Comparison of ENCODE assay signal across 15 cellular contexts in the genomic region with DNA sequence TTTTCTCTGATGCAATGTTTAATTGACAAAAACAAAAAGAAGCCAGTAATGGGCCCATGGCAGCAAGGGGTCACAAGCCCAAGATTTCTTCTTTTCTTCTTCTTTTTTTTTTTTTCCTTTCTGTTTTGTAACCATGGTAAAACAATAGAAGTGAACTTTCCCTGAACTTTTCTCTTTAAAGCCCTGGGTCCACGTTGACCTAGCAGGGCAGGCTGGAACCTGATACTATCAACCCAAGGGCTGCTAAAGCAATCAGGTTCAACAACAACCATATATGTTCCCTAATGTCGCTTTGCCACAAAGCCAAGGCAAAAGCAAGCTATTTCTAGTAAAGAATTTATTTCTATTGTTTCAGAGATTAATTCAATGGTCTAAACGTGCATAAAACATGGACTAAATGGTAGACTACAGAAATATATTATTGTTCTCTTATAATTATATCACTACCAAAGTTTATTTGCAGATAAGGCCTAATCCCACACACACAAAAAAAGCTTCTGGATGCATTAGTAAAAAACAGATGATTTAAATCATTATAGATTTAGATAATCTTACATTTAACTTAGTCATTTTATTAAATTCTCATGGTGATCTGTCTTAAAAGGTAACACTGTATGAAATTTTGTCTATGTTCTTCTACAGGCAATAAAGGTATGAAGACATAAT.
A peak's percentile ranks its signal among the peaks of the same experiment; 100 is the strongest.
DNase-seq lines count a peak whose midpoint lies in the region; ATAC-seq and TF ChIP-seq lines count a peak whose summit lies in the region.
"Had no signal": no experiment of that assay in that cellular context is flagged by ENCODE, and none has a peak within 500 bp of the region (broad histone marks: within the 10 kb centered on the region; RNA-seq: fewer than 3 reads in every experiment).

No MANE protein-coding gene starts in this region.

- no peak overlapping the region for H3K14ac ChIP-seq in neuronal stem cell (ENCODE audit: low read length)

- H3K9me3 ChIP-seq in HEK293 (ENCODE audit: control insufficient read depth, insufficient read depth, low read depth, low read length), result no peaks in the 10 kb centered on the region
- no peaks in the 10 kb centered on the region for H3K9me3 ChIP-seq in endodermal cell (ENCODE audit: control insufficient read depth, low read length)
- no peaks in the 10 kb centered on the region for H3K9me3 ChIP-seq in neuronal stem cell (replicated peaks in 1 of 2; ENCODE audit: control insufficient read depth in 2 of 2, insufficient read depth in 1 of 2, low read depth in 1 of 2, low read length in 2 of 2)
- H3K9me3 ChIP-seq in CD8-positive, alpha-beta memory T cell (ENCODE audit: low read length), result no peaks in the 10 kb centered on the region
- H3K9me3 ChIP-seq in left lung, result no peaks in the 10 kb centered on the region
- H3K9me3 ChIP-seq: psoas muscle had no signal

- CTCF ChIA-PET in HEK293 (lab: Yijun Ruan, JAX), result no interaction called here
- CTCF ChIA-PET in CD8-positive, alpha-beta memory T cell (lab: Charles Lee), result no interaction called here

- no peak overlapping the region for H3K23ac ChIP-seq in neuronal stem cell (ENCODE audit: low read depth, low read length, poor library complexity)

- no peak overlapping the region for H2BK120ac ChIP-seq in neuronal stem cell (ENCODE audit: low read depth, low read length)

- H3K4me2 ChIP-seq in neuronal stem cell (ENCODE audit: insufficient read depth, low read length, poor library complexity, severe bottlenecking), result no peak overlapping the region
- H3K4me2 ChIP-seq: KMS-11 had no signal

- H3K27me3 ChIP-seq in endodermal cell (ENCODE audit: control insufficient read depth, insufficient read depth, low read length, poor library complexity, severe bottlenecking) (peaks cover 7% of the 10 kb centered on the region), neuronal stem cell (ENCODE audit: control insufficient read depth in 3 of 3, insufficient read depth in 3 of 3, low read depth in 1 of 3, low read length in 3 of 3) (no peaks in the 10 kb centered on the region), left lung (no peaks in the 10 kb centered on the region)
- no peaks in the 10 kb centered on the region for H3K27me3 ChIP-seq in CD8-positive, alpha-beta memory T cell (ENCODE audit: insufficient read depth, low read length, poor library complexity, severe bottlenecking)

- H3K9ac ChIP-seq in endodermal cell (ENCODE audit: extremely low read depth, low read length, poor library complexity, severe bottlenecking) (no peak overlapping the region), neuronal stem cell (ENCODE audit: low read depth, low read length, poor library complexity) (no peak overlapping the region)
- H3K9ac ChIP-seq: GM23248, KMS-11 had no signal

- H3K36me3 Mint-ChIP-seq in endodermal cell (ENCODE audit: low read depth), result no peaks in the 10 kb centered on the region
- no peaks in the 10 kb centered on the region for H3K36me3 Mint-ChIP-seq in CD8-positive, alpha-beta memory T cell
- no peaks in the 10 kb centered on the region for H3K36me3 Mint-ChIP-seq in activated T-cell treated with anti-CD3 and anti-CD28 coated beads, Interleukin-2, amount 50 U/mL, for 24 hours (ENCODE audit: low read depth)
- H3K36me3 Mint-ChIP-seq: CD8-positive, alpha-beta T cell had no signal

- TF ChIP-seq CTCF in HEK293 (tag by site-specific recombination; IDR thresholded peaks at IDR 0.05) (no peak), endodermal cell (conservative IDR thresholded peaks at IDR 0.05) (no peak), left lung (IDR thresholded peaks at IDR 0.05) (no peak)

- H3K18ac ChIP-seq in neuronal stem cell (ENCODE audit: low read length), result no peak overlapping the region

- H3K4ac ChIP-seq in neuronal stem cell (ENCODE audit: low read length), result no peak overlapping the region

- H4K91ac ChIP-seq in neuronal stem cell (ENCODE audit: low read depth, low read length, poor library complexity), result no peak overlapping the region

- DNase-seq in NCI-H2171 (lab: John Stamatoyannopoulos, UW), result peak; percentile 59
- DNase-seq in endodermal cell, result peak; percentile 46
- DNase-seq in neuronal stem cell (ENCODE audit: low spot score), result peak; percentile 20
- no peak for DNase-seq in CD8-positive, alpha-beta memory T cell
- DNase-seq in activated T-cell treated with anti-CD3 and anti-CD28 coated beads, Interleukin-2, amount 50 U/mL, for 24 hours, result no peak
- no peak for DNase-seq in left lung
- DNase-seq: CD8-positive, alpha-beta T cell; cerebellar nuclear complex; GM23248; NCI-H345 had no signal

- H3K27me3 Mint-ChIP-seq in endodermal cell (ENCODE audit: insufficient read depth), result no peaks in the 10 kb centered on the region
- H3K27me3 Mint-ChIP-seq in CD8-positive, alpha-beta memory T cell, result no peaks in the 10 kb centered on the region
- no peaks in the 10 kb centered on the region for H3K27me3 Mint-ChIP-seq in activated T-cell treated with anti-CD3 and anti-CD28 coated beads, Interleukin-2, amount 50 U/mL, for 24 hours

- H2AFZ ChIP-seq in neuronal stem cell (ENCODE audit: low read length), result no peak overlapping the region
- H2AFZ ChIP-seq: GM23248 had no signal

- no peak overlapping the region for H2BK15ac ChIP-seq in neuronal stem cell (ENCODE audit: low read length)

- H4K8ac ChIP-seq in neuronal stem cell (ENCODE audit: low read depth, low read length), result no peak overlapping the region

- intact Hi-C loops in left lung (cut with DNase I), result no loop called here

- H2BK5ac ChIP-seq in neuronal stem cell (ENCODE audit: low read length), result no peak overlapping the region

- 17 to 61% methylated on average over 1 to 3 of the region's 3 CpGs for WGBS in endodermal cell (ENCODE audit: insufficient coverage in 1 of 2, insufficient read length in 1 of 2), 2 experiments
- WGBS in neuronal stem cell (ENCODE audit: extremely low coverage in 2 of 2, insufficient read length in 2 of 2, insufficient replicate concordance in 1 of 2), 2 donors, result no CpG with 5 or more reads among the region's 3 CpGs

- H3K27ac ChIP-seq in HEK293 (ENCODE audit: extremely low read depth, low read depth, low read length) (no peak overlapping the region), endodermal cell (ENCODE audit: low read depth, low read length) (peak overlapping the region; percentile 6), neuronal stem cell (replicated peaks; ENCODE audit: low read length) (no peak overlapping the region), left lung (no peak overlapping the region)
- no peak overlapping the region for H3K27ac ChIP-seq in CD8-positive, alpha-beta memory T cell (ENCODE audit: low read depth, low read length)
- H3K27ac ChIP-seq: GM23248, KMS-11, psoas muscle had no signal

- H3K4me1 ChIP-seq in HEK293 (ENCODE audit: control insufficient read depth, insufficient read depth, low read length), result no peaks in the 10 kb centered on the region; the same call in 1 of the 2 replicates
- no peaks in the 10 kb centered on the region for H3K4me1 ChIP-seq in endodermal cell (ENCODE audit: control insufficient read depth, insufficient read depth, low read length)
- peaks cover 0 to 7% of the 10 kb centered on the region in 2 donors for H3K4me1 ChIP-seq in neuronal stem cell (ENCODE audit: control insufficient read depth in 2 of 2, insufficient read depth in 1 of 2, low read depth in 1 of 2, low read length in 2 of 2)
- no peaks in the 10 kb centered on the region for H3K4me1 ChIP-seq in CD8-positive, alpha-beta memory T cell (ENCODE audit: insufficient read depth, low read length)
- peaks cover 6 to 12% of the 10 kb centered on the region in 2 donors for H3K4me1 ChIP-seq in left lung
- H3K4me1 ChIP-seq: psoas muscle had no signal

- no peak overlapping the region for H3K4me3 ChIP-seq in HEK293 (ENCODE audit: low read depth, low read length)
- no peak overlapping the region for H3K4me3 ChIP-seq in endodermal cell (ENCODE audit: low read length)
- no peak overlapping the region for H3K4me3 ChIP-seq in neuronal stem cell (ENCODE audit: low read length in 2 of 2)
- H3K4me3 ChIP-seq in CD8-positive, alpha-beta memory T cell (ENCODE audit: low read length), result no peak overlapping the region
- no peak overlapping the region for H3K4me3 ChIP-seq in left lung
- H3K4me3 ChIP-seq: GM23248, psoas muscle had no signal

- POLR2A ChIA-PET in HEK293 (lab: Yijun Ruan, JAX), result no interaction called here
- POLR2A ChIA-PET in CD8-positive, alpha-beta memory T cell (lab: Charles Lee), result no interaction called here

- H2BK12ac ChIP-seq in neuronal stem cell (ENCODE audit: low read length), result no peak overlapping the region

- H3K36me3 ChIP-seq in HEK293 (ENCODE audit: control insufficient read depth in 2 of 2, insufficient read depth in 1 of 2, low read length in 2 of 2), result no peaks in the 10 kb centered on the region
- no peaks in the 10 kb centered on the region for H3K36me3 ChIP-seq in endodermal cell (ENCODE audit: control insufficient read depth, insufficient read depth, low read length)
- H3K36me3 ChIP-seq in neuronal stem cell (replicated peaks in 1 of 2; ENCODE audit: control insufficient read depth in 2 of 2, insufficient read depth in 2 of 2, low read length in 2 of 2), result no peaks in the 10 kb centered on the region
- H3K36me3 ChIP-seq in CD8-positive, alpha-beta memory T cell (ENCODE audit: insufficient read depth, low read length), result no peaks in the 10 kb centered on the region
- no peaks in the 10 kb centered on the region for H3K36me3 ChIP-seq in left lung

- H3K27ac Mint-ChIP-seq in endodermal cell, result no peak overlapping the region
- H3K27ac Mint-ChIP-seq in CD8-positive, alpha-beta memory T cell, result no peak overlapping the region
- H3K27ac Mint-ChIP-seq in activated T-cell treated with anti-CD3 and anti-CD28 coated beads, Interleukin-2, amount 50 U/mL, for 24 hours, result no peak overlapping the region
- H3K27ac Mint-ChIP-seq: activated T-helper 1 cell treated with anti-CD3 and anti-CD28 coated beads, Interleukin-12 subunit alpha, Interleukin-12 subunit beta, Interleukin-2, Interleukin-4 antibody, amounts not matched to agents 30 ng/mL and 10 ng/mL and 1 ng/mL, durations not matched to agents 14 hours and 24 hours and 36 hours; CD8-positive, alpha-beta T cell had no signal

- no peaks in the 10 kb centered on the region for H3K79me1 ChIP-seq in neuronal stem cell (ENCODE audit: low read depth, low read length)

- no peaks in the 10 kb centered on the region for H3K9me3 Mint-ChIP-seq in endodermal cell
- H3K9me3 Mint-ChIP-seq in CD8-positive, alpha-beta memory T cell, result peaks cover 0 to 4% (median 2%) of the 10 kb centered on the region in 5 donors
- no peaks in the 10 kb centered on the region for H3K9me3 Mint-ChIP-seq in activated T-cell treated with anti-CD3 and anti-CD28 coated beads, Interleukin-2, amount 50 U/mL, for 24 hours
- H3K9me3 Mint-ChIP-seq: activated T-helper 1 cell treated with anti-CD3 and anti-CD28 coated beads, Interleukin-12 subunit alpha, Interleukin-12 subunit beta, Interleukin-2, Interleukin-4 antibody, amounts not matched to agents 30 ng/mL and 10 ng/mL and 1 ng/mL, durations not matched to agents 14 hours and 24 hours and 36 hours; CD8-positive, alpha-beta T cell had no signal

- H2AK5ac ChIP-seq in neuronal stem cell (ENCODE audit: low read depth, low read length), result no peak overlapping the region

- ATAC-seq in HG03342 (IDR thresholded peaks at IDR 0.05; ENCODE audit: unreplicated experiment) (no peak), left lung (no peak)
- ATAC-seq: CD8-positive, alpha-beta T cell; psoas muscle had no signal

- H3K4me1 Mint-ChIP-seq in endodermal cell, result peaks cover 3% of the 10 kb centered on the region
- H3K4me1 Mint-ChIP-seq in CD8-positive, alpha-beta memory T cell, result no peaks in the 10 kb centered on the region
- H3K4me1 Mint-ChIP-seq in activated T-cell treated with anti-CD3 and anti-CD28 coated beads, Interleukin-2, amount 50 U/mL, for 24 hours (ENCODE audit: low read depth), result no peaks in the 10 kb centered on the region

- H3K4me3 Mint-ChIP-seq in endodermal cell, result no peak overlapping the region
- H3K4me3 Mint-ChIP-seq in CD8-positive, alpha-beta memory T cell, result no peak overlapping the region
- no peak overlapping the region for H3K4me3 Mint-ChIP-seq in activated T-cell treated with anti-CD3 and anti-CD28 coated beads, Interleukin-2, amount 50 U/mL, for 24 hours
- H3K4me3 Mint-ChIP-seq: activated T-helper 1 cell treated with anti-CD3 and anti-CD28 coated beads, Interleukin-12 subunit alpha, Interleukin-12 subunit beta, Interleukin-2, Interleukin-4 antibody, amounts not matched to agents 30 ng/mL and 10 ng/mL and 1 ng/mL, durations not matched to agents 14 hours and 24 hours and 36 hours; CD8-positive, alpha-beta T cell had no signal

Comparison
In these comparisons a context has a peak if more than half of its experiments do, and no peak if none do; other contexts are left out.
1. DNase-seq: peak in NCI-H2171 (single experiment), endodermal cell (single experiment) and neuronal stem cell (single experiment); none in CD8-positive, alpha-beta memory T cell (0 of 5), activated T-cell treated with anti-CD3 and anti-CD28 coated beads, Interleukin-2, amount 50 U/mL, for 24 hours (single experiment) and left lung (0 of 2).